ENCODE assay signal across 12 cellular contexts in genomic region chr16:50667497-50668367, GRCh38. TPM values are rescaled to one million over a fixed set of nuclear protein-coding genes. Genes with fewer than 3 reads are reported as not detected.
A peak's percentile ranks its signal among the peaks of the same experiment; 100 is the strongest.
DNase-seq lines count a peak whose midpoint lies in the region; ATAC-seq and TF ChIP-seq lines count a peak whose summit lies in the region.
"Had no signal": no experiment of that assay in that cellular context is flagged by ENCODE, and none has a peak within 500 bp of the region (broad histone marks: within the 10 kb centered on the region; RNA-seq: fewer than 3 reads in every experiment).

No MANE protein-coding gene starts in this region.

- peak overlapping the region; percentile 81 for H3K4me3 Mint-ChIP-seq in activated CD4-positive, alpha-beta T cell treated with anti-CD3 and anti-CD28 coated beads, Interleukin-2, amount 10 ng/mL, durations not matched to agents 24 days and 14 days

- H3K27ac ChIP-seq in PC-3 (ENCODE audit: low read length) = no peak overlapping the region
- H3K27ac ChIP-seq in effector memory CD4-positive, alpha-beta T cell (ENCODE audit: insufficient read depth, low read length, poor library complexity, severe bottlenecking) = peak overlapping the region; percentile 60
- peak overlapping the region; percentile 64 for H3K27ac ChIP-seq in psoas muscle

- H3F3A ChIP-seq in PC-3 (ENCODE audit: low read length, unreplicated experiment) = no peaks in the 10 kb centered on the region

- ATAC-seq in PC-3 = no peak
- peak; percentile 43 to 58 (median 54) for ATAC-seq in psoas muscle
- no peak for ATAC-seq in HG03108 (IDR thresholded peaks at IDR 0.05; ENCODE audit: unreplicated experiment)
- ATAC-seq in GM21423 (IDR thresholded peaks at IDR 0.05; ENCODE audit: unreplicated experiment) = no peak

- BruUV-seq in PC-3 (replicated peaks; lab: Mats Ljungman, UMichigan) = no TSS peak

- H3K27ac Mint-ChIP-seq in activated CD4-positive, alpha-beta T cell treated with anti-CD3 and anti-CD28 coated beads, Interleukin-2, amount 10 ng/mL, durations not matched to agents 24 days and 14 days = peak overlapping the region; percentile 92

- 0 out of 2 replicates have a peak overlapping the region, but pooled peaks have one; percentile 13 for H2AFZ ChIP-seq in PC-3 (ENCODE audit: low read length)

- no peaks in the 10 kb centered on the region for H4K20me1 ChIP-seq in PC-3 (ENCODE audit: low read length)

- intact Hi-C loops in activated CD4-positive, alpha-beta T cell treated with anti-CD3 and anti-CD28 coated beads, Interleukin-2, amount 10 ng/mL, durations not matched to agents 24 days and 14 days (cut with micrococcal nuclease) = loop anchor here (1.0 to 10.0 kb wide), 7 partner anchors 17 to 640 kb away; partner anchors contain the start of genes BRD7, CNEP1R1 and NKD1
- intact Hi-C loops in PC-3 (cut with micrococcal nuclease) = loop anchor here (5.0 to 10.0 kb wide), 2 partner anchors 80 to 293 kb away; no protein-coding TSS in a partner anchor
- intact Hi-C loops in psoas muscle (cut with DNase I) = loop anchor here (5.0 to 10.0 kb wide), 6 partner anchors 120 to 643 kb away; partner anchors contain the start of genes CNEP1R1 (in 1 of the 2) and NKD1 (in 1 of the 2)

- H3K36me3 ChIP-seq in PC-3 (ENCODE audit: low read depth, low read length) (no peaks in the 10 kb centered on the region), psoas muscle (ENCODE audit: insufficient read depth in 1 of 2, low read depth in 1 of 2) (no peaks in the 10 kb centered on the region)
- peaks cover 14% of the 10 kb centered on the region for H3K36me3 ChIP-seq in effector memory CD4-positive, alpha-beta T cell (ENCODE audit: control insufficient read depth, insufficient read depth, low read length)

- peaks cover 13% of the 10 kb centered on the region for H3K9me3 Mint-ChIP-seq in activated CD4-positive, alpha-beta T cell treated with anti-CD3 and anti-CD28 coated beads, Interleukin-2, amount 10 ng/mL, durations not matched to agents 24 days and 14 days

- H3K4me3 ChIP-seq in PC-3 (ENCODE audit: low read length) = no peak overlapping the region
- H3K4me3 ChIP-seq in effector memory CD4-positive, alpha-beta T cell (ENCODE audit: insufficient read depth, low read depth, low read length, poor library complexity, severe bottlenecking) = no peak overlapping the region
- no peak overlapping the region for H3K4me3 ChIP-seq in psoas muscle

- DNase-seq in activated CD4-positive, alpha-beta T cell treated with anti-CD3 and anti-CD28 coated beads, Interleukin-2, amount 10 ng/mL, durations not matched to agents 24 days and 14 days = peak; percentile 71
- no peak for DNase-seq in activated CD4-positive, alpha-beta T cell treated with anti-CD3 and anti-CD28 coated beads, Interleukin-2, amount 50 U/mL, for 1 hour
- DNase-seq in PC-3 (no peak), psoas muscle (no peak), anterior cingulate cortex (lab: John Stamatoyannopoulos, UW) (no peak)
- no peak for DNase-seq in effector memory CD4-positive, alpha-beta T cell
- DNase-seq: NCI-H1048 had no signal

- POLR2A ChIA-PET in PC-3 (lab: Charles Lee; ENCODE audit: unreplicated experiment) = no interaction called here

- peaks cover 43% of the 10 kb centered on the region for H3K36me3 Mint-ChIP-seq in activated CD4-positive, alpha-beta T cell treated with anti-CD3 and anti-CD28 coated beads, Interleukin-2, amount 10 ng/mL, durations not matched to agents 24 days and 14 days (ENCODE audit: low read depth)

- H3K79me2 ChIP-seq in PC-3 (ENCODE audit: low read length) = no peaks in the 10 kb centered on the region

- no peaks in the 10 kb centered on the region for H3K4me1 ChIP-seq in PC-3 (ENCODE audit: insufficient read depth, low read length)
- peaks cover 17% of the 10 kb centered on the region for H3K4me1 ChIP-seq in effector memory CD4-positive, alpha-beta T cell (ENCODE audit: control insufficient read depth, insufficient read depth, low read length, poor library complexity, severe bottlenecking)
- peaks cover 16% of the 10 kb centered on the region for H3K4me1 ChIP-seq in psoas muscle

- no peak overlapping the region for H3K9ac ChIP-seq in PC-3 (ENCODE audit: low read length)

- WGBS in psoas muscle, 3 donors = 76 to 85% (median 79%) methylated on average over 21 of the region's 21 CpGs

- TF ChIP-seq CTCF in PC-3 (conservative IDR thresholded peaks at IDR 0.05; ENCODE audit: low read depth, low read length) = no peak
- no peak for TF ChIP-seq CTCF in psoas muscle (IDR thresholded peaks at IDR 0.05)

- H3K4me1 Mint-ChIP-seq in activated CD4-positive, alpha-beta T cell treated with anti-CD3 and anti-CD28 coated beads, Interleukin-2, amount 10 ng/mL, durations not matched to agents 24 days and 14 days = peaks cover 46% of the 10 kb centered on the region

- CTCF ChIA-PET in PC-3 (lab: Charles Lee) = interaction anchor here (0.9 to 3.1 kb wide), 2 partner anchors 74 to 139 kb away, joined by 3 to 21 read pairs; partner anchors contain the start of gene CYLD

- no peaks in the 10 kb centered on the region for H3K27me3 ChIP-seq in PC-3 (ENCODE audit: low read length)
- no peaks in the 10 kb centered on the region for H3K27me3 ChIP-seq in effector memory CD4-positive, alpha-beta T cell (replicated peaks; ENCODE audit: control insufficient read depth, insufficient read depth, low read length, poor library complexity, severe bottlenecking)
- peaks cover 0 to 2% (median 0%) of the 10 kb centered on the region in 3 donors for H3K27me3 ChIP-seq in psoas muscle (ENCODE audit: insufficient read depth in 3 of 3, low read length in 2 of 3)

- no peaks in the 10 kb centered on the region for H3K9me2 ChIP-seq in PC-3 (replicated peaks; ENCODE audit: low read length)

- H3K27me3 Mint-ChIP-seq in activated CD4-positive, alpha-beta T cell treated with anti-CD3 and anti-CD28 coated beads, Interleukin-2, amount 10 ng/mL, durations not matched to agents 24 days and 14 days = no peaks in the 10 kb centered on the region

- no peak overlapping the region for H3K4me2 ChIP-seq in PC-3 (ENCODE audit: low read length)

- no peaks in the 10 kb centered on the region for H3K9me3 ChIP-seq in PC-3 (ENCODE audit: low read length)
- H3K9me3 ChIP-seq in effector memory CD4-positive, alpha-beta T cell (ENCODE audit: control insufficient read depth, low read length) = peaks cover 11% of the 10 kb centered on the region
- peaks cover 7% of the 10 kb centered on the region for H3K9me3 ChIP-seq in psoas muscle

RNA-seq across cellular contexts. Expression of gene SNX20, which starts 13.4 kb away (rescaled TPM):
- total RNA-seq in activated CD4-positive, alpha-beta T cell treated with anti-CD3 and anti-CD28 coated beads, Interleukin-2, amount 10 ng/mL, durations not matched to agents 24 days and 14 days = 33.3 and 34.9 TPM in 2 replicates
- total RNA-seq in PC-3 (2014; rRNA removed) (not detected in 2 replicates), psoas muscle (1 to 10 TPM in 2 of 4 donors, under 1 TPM in 2; 0.78 to 1.8 (median 1.3) TPM)
- 1 to 10 TPM in 2 of 3 donors, under 1 TPM in 1; 0.82 to 2.1 (median 1.1) TPM for polyA plus RNA-seq in psoas muscle
- total RNA-seq: fibroblast of villous mesenchyme, RPMI7951 had no signal
- polyA plus RNA-seq: AG04450 had no signal

RNA-seq across cellular contexts. Expression of gene NOD2, which starts 25.7 kb away (rescaled TPM):
- 8.3 and 9.3 TPM in 2 replicates for total RNA-seq in activated CD4-positive, alpha-beta T cell treated with anti-CD3 and anti-CD28 coated beads, Interleukin-2, amount 10 ng/mL, durations not matched to agents 24 days and 14 days
- total RNA-seq in PC-3 (2014; rRNA removed) (0.07 TPM in 1 of 2 replicates, not detected in the other), psoas muscle (under 1 TPM; 0.21 to 0.74 (median 0.42) TPM)
- under 1 TPM; 0.07 to 0.25 (median 0.21) TPM for polyA plus RNA-seq in psoas muscle
- total RNA-seq: fibroblast of villous mesenchyme had no signal
- polyA plus RNA-seq: AG04450 had no signal

Comparison
In these comparisons a context has a peak if more than half of its experiments do, and no peak if none do; other contexts are left out.
1. ATAC-seq: peak in psoas muscle (4 of 4); none in PC-3 (single experiment), HG03108 (single experiment) and GM21423 (single experiment).
2. RNA of gene SNX20, which starts 13.4 kb away (total RNA-seq): 33.3 to 34.9 TPM in activated CD4-positive, alpha-beta T cell treated with anti-CD3 and anti-CD28 coated beads, Interleukin-2, amount 10 ng/mL, durations not matched to agents 24 days and 14 days; 0.78 to 1.8 TPM in psoas muscle and not detected in PC-3; every median in the first group is over 10 times any median in the second.